Comparison of ENCODE assay signal across 20 cellular contexts in genomic region chr2:25543939-25544338, GRCh38.
"Had no signal": no experiment of that assay in that cellular context is flagged by ENCODE, and none has a peak within 500 bp of the region (broad histone marks: within the 10 kb centered on the region; RNA-seq: fewer than 3 reads in every experiment).

No MANE protein-coding gene starts in this region.

- H3K27ac ChIP-seq: coronary artery, foreskin keratinocyte, lower lobe of right lung, neutrophil, pancreas, SJSA1, thyroid gland had no signal

- H3K27me3 Mint-ChIP-seq: naive thymus-derived CD8-positive, alpha-beta T cell had no signal

- H3K4me3 ChIP-seq: coronary artery, lower lobe of right lung, pancreas, SJSA1, thyroid gland had no signal

- H3K27ac Mint-ChIP-seq: activated naive CD4-positive, alpha-beta T cell treated with anti-CD3 and anti-CD28 coated beads for 36 hours; naive thymus-derived CD8-positive, alpha-beta T cell had no signal

- H3K36me3 ChIP-seq: lower lobe of right lung, neutrophil, pancreas, SJSA1, thyroid gland had no signal

- H3K4me1 ChIP-seq: foreskin keratinocyte, lower lobe of right lung, pancreas, SJSA1 had no signal

- H3K9me3 ChIP-seq: lower lobe of right lung, neutrophil, pancreas, SJSA1, thyroid gland had no signal

- H3K4me3 Mint-ChIP-seq: activated naive CD4-positive, alpha-beta T cell treated with anti-CD3 and anti-CD28 coated beads for 36 hours; naive thymus-derived CD8-positive, alpha-beta T cell had no signal

- H3K27me3 ChIP-seq: foreskin keratinocyte, neutrophil, pancreas, SJSA1, thyroid gland had no signal

- H3K9me3 Mint-ChIP-seq: activated naive CD4-positive, alpha-beta T cell treated with anti-CD3 and anti-CD28 coated beads for 36 hours; naive thymus-derived CD8-positive, alpha-beta T cell had no signal

- DNase-seq: activated CD4-positive, alpha-beta T cell treated with anti-CD3 and anti-CD28 coated beads, Interleukin-2, amount 50 U/mL, for 48 hours; activated effector memory CD4-positive, alpha-beta T cell treated with Interleukin-2 at 50 U/mL for 16 hours; activated naive CD4-positive, alpha-beta T cell treated with anti-CD3 and anti-CD28 coated beads for 36 hours; amygdala; cerebellar nuclear complex; erythroblast; foreskin keratinocyte; lower lobe of right lung; naive thymus-derived CD8-positive, alpha-beta T cell; pancreas; small intestine; stimulated activated CD4-positive, alpha-beta T cell treated with anti-CD3 and anti-CD28 coated beads, Interleukin-2, amount 100 ng/mL, for 24 hours; stimulated activated naive CD4-positive, alpha-beta T cell; T-helper 9 cell; thyroid gland had no signal

- ATAC-seq: foreskin keratinocyte; left lobe of liver; lower lobe of right lung; naive thymus-derived CD8-positive, alpha-beta T cell; pancreas; sciatic nerve had no signal
